In the genomic region with DNA sequence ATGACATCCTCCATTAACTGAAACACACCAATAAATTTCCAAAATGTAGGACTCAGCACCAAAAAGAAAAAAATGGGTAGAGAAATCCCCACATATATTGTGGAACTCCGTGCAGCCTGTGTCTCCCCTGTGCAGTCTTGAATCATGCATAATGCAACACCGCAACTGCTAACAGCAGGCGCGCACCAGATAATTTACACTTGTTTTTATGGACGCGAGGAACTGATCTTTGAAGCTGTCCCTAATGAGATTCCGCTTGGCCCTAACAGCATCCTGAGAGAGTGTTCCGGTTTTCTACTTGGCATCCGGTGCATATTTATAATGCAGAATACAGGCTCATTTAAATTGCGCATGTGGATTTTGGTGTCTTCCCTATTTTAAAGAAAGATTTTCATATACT, we compare ENCODE assay signal across 22 cellular contexts. TPM values are rescaled to one million over a fixed set of nuclear protein-coding genes. Genes with fewer than 3 reads are reported as not detected.
DNase-seq lines count a peak whose midpoint lies in the region; TF ChIP-seq lines count a peak whose summit lies in the region.
"Had no signal": no experiment of that assay in that cellular context is flagged by ENCODE, and none has a peak within 500 bp of the region (broad histone marks: within the 10 kb centered on the region; RNA-seq: fewer than 3 reads in every experiment).

No MANE protein-coding gene starts in this region.

- CTCF ChIA-PET in HEK293 (lab: Yijun Ruan, JAX): no interaction called here

- H3K27me3 Mint-ChIP-seq in mesothelial cell of epicardium (ENCODE audit: low read depth): no peaks in the 10 kb centered on the region
- H3K27me3 Mint-ChIP-seq: CD4-positive, alpha-beta T cell had no signal

- peaks cover 18% of the 10 kb centered on the region for H3K4me1 ChIP-seq in HEK293 (ENCODE audit: control insufficient read depth, insufficient read depth, low read length)

- peaks cover 45% of the 10 kb centered on the region for H3K4me1 Mint-ChIP-seq in mesothelial cell of epicardium

- TF ChIP-seq CTCF in HEK293 (tag by site-specific recombination; IDR thresholded peaks at IDR 0.05) (no peak), mesothelial cell of epicardium (IDR thresholded peaks at IDR 0.05; ENCODE audit: unreplicated experiment) (no peak)

- H3K4me3 Mint-ChIP-seq in mesothelial cell of epicardium: no peak overlapping the region
- H3K4me3 Mint-ChIP-seq: CD4-positive, alpha-beta T cell had no signal

- H3K9me3 Mint-ChIP-seq in mesothelial cell of epicardium: peaks cover 7% of the 10 kb centered on the region
- H3K9me3 Mint-ChIP-seq: CD4-positive, alpha-beta T cell had no signal

- H3K4me3 ChIP-seq in HEK293 (ENCODE audit: low read depth, low read length): no peak overlapping the region
- H3K4me3 ChIP-seq: BLaER1, SJCRH30 had no signal

- H3K27ac ChIP-seq in HEK293 (ENCODE audit: extremely low read depth, low read depth, low read length): no peak overlapping the region
- H3K27ac ChIP-seq: BLaER1 had no signal

- DNase-seq in astrocyte of the hippocampus (ENCODE audit: low read depth, low spot score) (peak; percentile 10), mesothelial cell of epicardium (ENCODE audit: low spot score in 2 of 2, unreplicated experiment in 2 of 2) (no peak), occipital lobe (lab: John Stamatoyannopoulos, UW) (peak; percentile 24), DMS53 treated with DMSO at 0.1 percent for 48 hours (lab: John Stamatoyannopoulos, UW; ENCODE audit: unreplicated experiment) (no peak), dermis blood vessel endothelial cell (no peak), NCI-H345 (lab: John Stamatoyannopoulos, UW) (no peak)
- DNase-seq: ACHN; CD4-positive, alpha-beta T cell; COR-L47; GOT3; Kasumi-1; NCI-H1694 treated with DMSO at 0.1 percent for 48 hours; NCI-H2081 treated with DMSO at 0.1 percent for 48 hours; NCI-H2171 treated with DMSO at 0.1 percent for 48 hours; NCI-H446 treated with DMSO at 0.1 percent for 48 hours; NCI-H774; SJCRH30 had no signal

- POLR2A ChIA-PET in HEK293 (lab: Yijun Ruan, JAX): no interaction called here

- H3K36me3 Mint-ChIP-seq in mesothelial cell of epicardium: peaks cover 52% of the 10 kb centered on the region

- H3K9me3 ChIP-seq in HEK293 (ENCODE audit: control insufficient read depth, insufficient read depth, low read depth, low read length): no peaks in the 10 kb centered on the region
- H3K9me3 ChIP-seq: SJCRH30 had no signal

- H3K27ac Mint-ChIP-seq in mesothelial cell of epicardium: peak overlapping the region; percentile 40
- H3K27ac Mint-ChIP-seq: CD4-positive, alpha-beta T cell had no signal

- no peaks in the 10 kb centered on the region for H3K36me3 ChIP-seq in HEK293 (ENCODE audit: control insufficient read depth in 2 of 2, insufficient read depth in 1 of 2, low read length in 2 of 2)
- H3K36me3 ChIP-seq: SJCRH30 had no signal

TF ChIP-seq in HEK293, 187 proteins besides CTCF, POLR2A, EP300 and RAD21:
- TF ChIP-seq TCF7L2 (IDR thresholded peaks at IDR 0.05; ENCODE audit: borderline replicate concordance, low read depth, low read length): 0 out of 2 replicates have a peak, but pooled peaks have one; percentile 24
- TF ChIP-seq, protein P1, sequence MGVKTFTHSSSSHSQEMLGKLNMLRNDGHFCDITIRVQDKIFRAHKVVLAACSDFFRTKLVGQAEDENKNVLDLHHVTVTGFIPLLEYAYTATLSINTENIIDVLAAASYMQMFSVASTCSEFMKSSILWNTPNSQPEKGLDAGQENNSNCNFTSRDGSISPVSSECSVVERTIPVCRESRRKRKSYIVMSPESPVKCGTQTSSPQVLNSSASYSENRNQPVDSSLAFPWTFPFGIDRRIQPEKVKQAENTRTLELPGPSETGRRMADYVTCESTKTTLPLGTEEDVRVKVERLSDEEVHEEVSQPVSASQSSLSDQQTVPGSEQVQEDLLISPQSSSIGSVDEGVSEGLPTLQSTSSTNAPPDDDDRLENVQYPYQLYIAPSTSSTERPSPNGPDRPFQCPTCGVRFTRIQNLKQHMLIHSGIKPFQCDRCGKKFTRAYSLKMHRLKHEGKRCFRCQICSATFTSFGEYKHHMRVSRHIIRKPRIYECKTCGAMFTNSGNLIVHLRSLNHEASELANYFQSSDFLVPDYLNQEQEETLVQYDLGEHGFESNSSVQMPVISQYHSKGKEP (tag by site-specific recombination; IDR thresholded peaks at IDR 0.05): peak; percentile 86
- TF ChIP-seq YY1 (tag by site-specific recombination; IDR thresholded peaks at IDR 0.05): no peak

RNA-seq across cellular contexts. Expression of a gene that starts 21.2 kb away (rescaled TPM):
- total RNA-seq in mesothelial cell of epicardium (163 to 179 TPM (median 166 TPM) in 3 replicates), occipital lobe (70.5 TPM), dermis blood vessel endothelial cell (0.09 and 0.85 TPM in 2 replicates)
- total RNA-seq: G401, MCF 10A, OCI-LY7 had no signal

Comparison
In these comparisons a context has a peak if more than half of its experiments do, and no peak if none do; other contexts are left out.
1. DNase-seq: peak in astrocyte of the hippocampus (single experiment) and occipital lobe (single experiment); none in mesothelial cell of epicardium (0 of 2), DMS53 treated with DMSO at 0.1 percent for 48 hours (single experiment), dermis blood vessel endothelial cell (single experiment) and NCI-H345 (single experiment).
2. RNA of a gene that starts 21.2 kb away (total RNA-seq): 163 to 179 TPM in mesothelial cell of epicardium and 70.5 TPM in occipital lobe (single experiment); 0.09 to 0.85 TPM in dermis blood vessel endothelial cell; every median in the first group is over 10 times any median in the second.